ENCODE assay signal across 1 cellular context in the genomic region with DNA sequence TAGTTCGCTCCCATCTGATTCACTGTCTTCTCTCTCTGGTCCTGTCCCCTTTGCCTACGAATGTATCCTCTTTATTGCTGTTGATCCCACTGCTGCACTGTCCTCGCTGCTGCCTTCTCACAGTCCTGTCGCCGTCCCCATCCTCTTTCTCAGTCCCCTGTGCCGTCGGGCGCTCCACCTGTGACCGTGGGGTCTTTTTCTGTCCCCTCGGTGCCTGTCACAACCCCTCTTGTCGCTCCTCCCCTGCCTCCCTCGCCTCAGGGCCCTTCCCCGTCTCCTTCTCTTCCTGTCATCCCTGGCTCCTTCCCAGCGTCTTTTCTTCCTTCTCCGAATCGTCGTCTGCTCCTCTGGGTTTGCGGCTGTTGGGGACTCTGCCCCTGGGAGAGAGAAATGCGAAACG.
TF ChIP-seq lines count a peak whose summit lies in the region.

No MANE protein-coding gene starts in this region.

TF ChIP-seq in H1, 55 proteins besides CTCF, POLR2A, EP300 and RAD21:
- no peak for TF ChIP-seq CEBPB (IDR thresholded peaks at IDR 0.05; ENCODE audit: low read depth, low read length)
- no peak for TF ChIP-seq ZNF274 (IDR thresholded peaks at IDR 0.05; ENCODE audit: borderline replicate concordance, extremely low read depth, low read length)
- no peak for TF ChIP-seq NRF1 (IDR thresholded peaks at IDR 0.05; ENCODE audit: low read depth, low read length)
- no peak for TF ChIP-seq BACH1 (IDR thresholded peaks at IDR 0.05; ENCODE audit: low read length)
- TF ChIP-seq ATF2 (IDR thresholded peaks at IDR 0.05; ENCODE audit: low read length) = no peak
- no peak for TF ChIP-seq KDM1A (IDR thresholded peaks at IDR 0.05; ENCODE audit: borderline replicate concordance, low read length)
- TF ChIP-seq SRF (IDR thresholded peaks at IDR 0.05; ENCODE audit: low read depth, low read length) = no peak
- no peak for TF ChIP-seq PHF8 (conservative IDR thresholded peaks at IDR 0.05; ENCODE audit: low read depth, low read length)
- TF ChIP-seq YY1 (IDR thresholded peaks at IDR 0.05; ENCODE audit: low read depth, low read length) = no peak
- no peak for TF ChIP-seq CHD1 (IDR thresholded peaks at IDR 0.05; ENCODE audit: low read depth, low read length)
- no peak for TF ChIP-seq RXRA (IDR thresholded peaks at IDR 0.05; ENCODE audit: insufficient read depth, low read depth, low read length)
- TF ChIP-seq ATF3 (IDR thresholded peaks at IDR 0.05; ENCODE audit: insufficient read depth, low read depth, low read length) = no peak
- no peak for TF ChIP-seq EZH2 (IDR thresholded peaks at IDR 0.05; ENCODE audit: low read depth, low read length, severe bottlenecking)
